ENCODE assay signal across 30 cellular contexts in the genomic region with DNA sequence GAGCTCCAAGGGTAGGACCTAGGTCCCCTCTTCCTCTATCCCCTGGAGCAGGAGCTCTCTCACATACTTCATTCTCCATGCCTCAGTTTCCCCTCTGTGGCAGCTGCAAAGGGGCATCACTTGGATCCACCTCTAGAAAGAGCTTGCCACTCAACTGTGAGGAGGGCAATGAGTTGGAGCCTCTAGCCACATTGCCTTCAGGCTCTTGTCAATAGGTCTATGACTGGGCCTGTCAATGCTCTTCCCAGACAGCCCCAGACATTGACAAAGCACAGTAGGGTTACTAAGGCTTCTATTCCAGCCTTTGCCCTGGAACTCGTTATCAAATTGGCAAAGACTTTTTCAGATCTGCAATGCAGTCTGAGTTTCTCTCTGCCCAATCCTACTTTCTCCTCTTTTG. TPM values are rescaled to one million over a fixed set of nuclear protein-coding genes. Genes with fewer than 3 reads are reported as not detected.
A peak's percentile ranks its signal among the peaks of the same experiment; 100 is the strongest.
DNase-seq lines count a peak whose midpoint lies in the region; FAIRE-seq and TF ChIP-seq lines count a peak whose summit lies in the region.
"Had no signal": no experiment of that assay in that cellular context is flagged by ENCODE, and none has a peak within 500 bp of the region (broad histone marks: within the 10 kb centered on the region; RNA-seq: fewer than 3 reads in every experiment).

No MANE protein-coding gene starts in this region.

- no peak overlapping the region for H3K4me3 Mint-ChIP-seq in activated CD4-positive, alpha-beta memory T cell treated with anti-CD3 and anti-CD28 coated beads, Interleukin-2, amount 10 ng/mL, durations not matched to agents 7 days and 5 days
- H3K4me3 Mint-ChIP-seq in activated CD4-positive, alpha-beta memory T cell treated with anti-CD3 and anti-CD28 coated beads for 36 hours = no peak overlapping the region
- no peak overlapping the region for H3K4me3 Mint-ChIP-seq in glutamatergic neuron (ENCODE audit: unreplicated experiment)
- no peak overlapping the region for H3K4me3 Mint-ChIP-seq in T-helper 2 cell treated with Interferon-gamma antibody and Interleukin-4, amounts not matched to agents 5 μg/mL and 100 μg/mL, for 36 hours
- no peak overlapping the region for H3K4me3 Mint-ChIP-seq in activated T-helper 2 cell treated with anti-CD3 and anti-CD28 coated beads, Interferon-gamma antibody, Interleukin-2, Interleukin-4, amounts not matched to agents 10 μg/mL and 5 μg/mL and 100 μg/mL, durations not matched to agents 14 hours and 24 hours and 36 hours (ENCODE audit: low read depth)
- H3K4me3 Mint-ChIP-seq: activated CD8-positive, alpha-beta T cell treated with anti-CD3 and anti-CD28 coated beads for 36 hours; CD4-positive, alpha-beta T cell; central memory CD8-positive, alpha-beta T cell; GM23338; mesothelial cell of epicardium; T-helper 17 cell had no signal

- no peaks in the 10 kb centered on the region for H3K79me2 ChIP-seq in H1 (ENCODE audit: control insufficient read depth in 1 of 2, insufficient read depth in 2 of 2, low read length in 2 of 2)

- no peak for TF ChIP-seq RAD21 in H1 (IDR thresholded peaks at IDR 0.05 in 1 of 2, conservative IDR thresholded peaks at IDR 0.05 in 1 of 2; ENCODE audit: low read depth in 2 of 2, low read length in 2 of 2)

- no peaks in the 10 kb centered on the region for H3K36me3 Mint-ChIP-seq in activated CD4-positive, alpha-beta memory T cell treated with anti-CD3 and anti-CD28 coated beads, Interleukin-2, amount 10 ng/mL, durations not matched to agents 7 days and 5 days (ENCODE audit: low read depth)
- no peaks in the 10 kb centered on the region for H3K36me3 Mint-ChIP-seq in activated CD4-positive, alpha-beta memory T cell treated with anti-CD3 and anti-CD28 coated beads for 36 hours
- no peaks in the 10 kb centered on the region for H3K36me3 Mint-ChIP-seq in glutamatergic neuron (ENCODE audit: unreplicated experiment)
- H3K36me3 Mint-ChIP-seq in T-helper 2 cell treated with Interferon-gamma antibody and Interleukin-4, amounts not matched to agents 5 μg/mL and 100 μg/mL, for 36 hours (ENCODE audit: low read depth) = no peaks in the 10 kb centered on the region
- no peaks in the 10 kb centered on the region for H3K36me3 Mint-ChIP-seq in activated T-helper 2 cell treated with anti-CD3 and anti-CD28 coated beads, Interferon-gamma antibody, Interleukin-2, Interleukin-4, amounts not matched to agents 10 μg/mL and 5 μg/mL and 100 μg/mL, durations not matched to agents 14 hours and 24 hours and 36 hours (ENCODE audit: low read depth)
- H3K36me3 Mint-ChIP-seq: mesothelial cell of epicardium, naive B cell had no signal

- CTCF ChIA-PET in activated CD4-positive, alpha-beta memory T cell treated with anti-CD3 and anti-CD28 coated beads, Interleukin-2, amount 10 ng/mL, durations not matched to agents 7 days and 5 days (lab: Charles Lee) = interaction anchor here (0.9 kb wide), 1 partner anchor 105 kb away, joined by 4 read pairs; no protein-coding TSS in a partner anchor
- CTCF ChIA-PET in activated CD4-positive, alpha-beta memory T cell treated with anti-CD3 and anti-CD28 coated beads for 36 hours (lab: Charles Lee) = interaction anchor here (0.7 to 1.9 kb wide), 2 partner anchors 39 to 50 kb away, joined by 3 to 7 read pairs; no protein-coding TSS in a partner anchor
- CTCF ChIA-PET in H1 (lab: Charles Lee; ENCODE audit: partially characterized antibody) = interaction anchor here (0.7 to 3.4 kb wide), 6 partner anchors 23 to 55 kb away, joined by 3 to 15 read pairs (median 3); no protein-coding TSS in a partner anchor

- H3K9me3 ChIP-seq in WERI-Rb-1 (ENCODE audit: severe bottlenecking) = no peaks in the 10 kb centered on the region
- no peaks in the 10 kb centered on the region for H3K9me3 ChIP-seq in H1 (ENCODE audit: insufficient read depth in 2 of 2, low read depth in 1 of 2, low read length in 1 of 2)
- H3K9me3 ChIP-seq in sigmoid colon = no peaks in the 10 kb centered on the region
- H3K9me3 ChIP-seq: left lung, prostate gland had no signal

- 0 out of 2 replicates have a peak overlapping the region, but pooled peaks have one; percentile 93 for H2BK12ac ChIP-seq in H1 (ENCODE audit: low read depth, low read length)

- no peak overlapping the region for H4K5ac ChIP-seq in H1 (ENCODE audit: insufficient read length, low read depth, low read length)

- 100% methylated on average over 1 of the region's 1 CpG; no CpG with 5 or more reads in 1 of the 2 experiments for WGBS in H1 (ENCODE audit: extremely low coverage in 1 of 2, insufficient coverage in 1 of 2, insufficient read length in 1 of 2, insufficient replicate concordance in 2 of 2, low coverage in 1 of 2, low lambda C conversion rate in 2 of 2, missing lambda C conversion rate in 1 of 2), 2 experiments
- WGBS in sigmoid colon, 2 donors = 22 to 62% methylated on average over 1 of the region's 1 CpG

- POLR2A ChIA-PET in activated CD4-positive, alpha-beta memory T cell treated with anti-CD3 and anti-CD28 coated beads, Interleukin-2, amount 10 ng/mL, durations not matched to agents 7 days and 5 days (lab: Charles Lee) = no interaction called here
- POLR2A ChIA-PET in activated CD4-positive, alpha-beta memory T cell treated with anti-CD3 and anti-CD28 coated beads for 36 hours (lab: Charles Lee) = no interaction called here
- POLR2A ChIA-PET in H1 (lab: Charles Lee; ENCODE audit: partially characterized antibody) = interaction anchor here (0.7 to 1.7 kb wide), 4 partner anchors 9 to 58 kb away, joined by 3 to 8 read pairs (median 4); no protein-coding TSS in a partner anchor

- H3K9me3 Mint-ChIP-seq in activated CD4-positive, alpha-beta memory T cell treated with anti-CD3 and anti-CD28 coated beads, Interleukin-2, amount 10 ng/mL, durations not matched to agents 7 days and 5 days = no peaks in the 10 kb centered on the region
- H3K9me3 Mint-ChIP-seq in activated CD4-positive, alpha-beta memory T cell treated with anti-CD3 and anti-CD28 coated beads for 36 hours = no peaks in the 10 kb centered on the region
- peaks cover 7% of the 10 kb centered on the region for H3K9me3 Mint-ChIP-seq in glutamatergic neuron (ENCODE audit: unreplicated experiment)
- no peaks in the 10 kb centered on the region for H3K9me3 Mint-ChIP-seq in T-helper 2 cell treated with Interferon-gamma antibody and Interleukin-4, amounts not matched to agents 5 μg/mL and 100 μg/mL, for 36 hours
- no peaks in the 10 kb centered on the region for H3K9me3 Mint-ChIP-seq in activated T-helper 2 cell treated with anti-CD3 and anti-CD28 coated beads, Interferon-gamma antibody, Interleukin-2, Interleukin-4, amounts not matched to agents 10 μg/mL and 5 μg/mL and 100 μg/mL, durations not matched to agents 14 hours and 24 hours and 36 hours
- H3K9me3 Mint-ChIP-seq: activated CD8-positive, alpha-beta T cell treated with anti-CD3 and anti-CD28 coated beads for 36 hours; CD4-positive, alpha-beta T cell; central memory CD8-positive, alpha-beta T cell; GM23338; mesothelial cell of epicardium had no signal

- H3K4me3 ChIP-seq in WERI-Rb-1 (ENCODE audit: low read depth, low read length) (no peak overlapping the region), H1 (ENCODE audit: extremely low read depth in 1 of 4, insufficient read depth in 2 of 4, low read depth in 3 of 4, low read length in 4 of 4) (no peak overlapping the region), sigmoid colon (no peak overlapping the region)
- H3K4me3 ChIP-seq: GM23338, left lung, prostate gland had no signal

- H4K20me1 ChIP-seq in H1 (replicated peaks in 1 of 2; ENCODE audit: control insufficient read depth in 1 of 2, insufficient read depth in 2 of 2, low read length in 2 of 2) = no peaks in the 10 kb centered on the region

- no peak overlapping the region for H2AFZ ChIP-seq in H1 (ENCODE audit: low read length)
- H2AFZ ChIP-seq: GM23338 had no signal

- no peak overlapping the region for H3K23ac ChIP-seq in H1 (ENCODE audit: insufficient read length)

- peaks cover 35% of the 10 kb centered on the region for H3K4me1 Mint-ChIP-seq in activated CD4-positive, alpha-beta memory T cell treated with anti-CD3 and anti-CD28 coated beads, Interleukin-2, amount 10 ng/mL, durations not matched to agents 7 days and 5 days
- H3K4me1 Mint-ChIP-seq in activated CD4-positive, alpha-beta memory T cell treated with anti-CD3 and anti-CD28 coated beads for 36 hours (ENCODE audit: low read depth) = peaks cover 20% of the 10 kb centered on the region
- H3K4me1 Mint-ChIP-seq in glutamatergic neuron (ENCODE audit: low read depth, unreplicated experiment) = peaks cover 6% of the 10 kb centered on the region
- H3K4me1 Mint-ChIP-seq in T-helper 2 cell treated with Interferon-gamma antibody and Interleukin-4, amounts not matched to agents 5 μg/mL and 100 μg/mL, for 36 hours (ENCODE audit: low read depth) = peaks cover 10% of the 10 kb centered on the region
- H3K4me1 Mint-ChIP-seq in activated T-helper 2 cell treated with anti-CD3 and anti-CD28 coated beads, Interferon-gamma antibody, Interleukin-2, Interleukin-4, amounts not matched to agents 10 μg/mL and 5 μg/mL and 100 μg/mL, durations not matched to agents 14 hours and 24 hours and 36 hours (ENCODE audit: low read depth) = peaks cover 10% of the 10 kb centered on the region

- H3K14ac ChIP-seq in H1 (ENCODE audit: insufficient read length) = no peak overlapping the region

- H2BK120ac ChIP-seq in H1 (replicated peaks; ENCODE audit: low read depth, low read length) = no peak overlapping the region

- no peak for FAIRE-seq in H1 (lab: Jason Lieb, UNC)
- FAIRE-seq: D721Med had no signal

- H3K79me1 ChIP-seq in H1 (ENCODE audit: low read depth, low read length) = no peaks in the 10 kb centered on the region

- no peak for TF ChIP-seq POLR2A in H1 (IDR thresholded peaks at IDR 0.05; ENCODE audit: control extremely low read depth in 1 of 2, low read depth in 2 of 2, low read length in 2 of 2)
- TF ChIP-seq POLR2A in sigmoid colon (IDR thresholded peaks at IDR 0.05) = no peak

- no peak for TF ChIP-seq EP300 in H1 (IDR thresholded peaks at IDR 0.05; ENCODE audit: borderline replicate concordance in 1 of 2, low read depth in 2 of 2, low read length in 2 of 2)
- no peak for TF ChIP-seq EP300 in sigmoid colon (IDR thresholded peaks at IDR 0.05)

- H4K91ac ChIP-seq in H1 (replicated peaks; ENCODE audit: insufficient read length, low read length) = no peak overlapping the region

- TF ChIP-seq CTCF in WERI-Rb-1 (IDR thresholded peaks at IDR 0.05; ENCODE audit: low read depth, low read length) (no peak), H1 (IDR thresholded peaks at IDR 0.05; ENCODE audit: control extremely low read depth in 1 of 3, insufficient read depth in 1 of 3, low read depth in 1 of 3, low read length in 3 of 3) (no peak), sigmoid colon (IDR thresholded peaks at IDR 0.05) (no peak), glutamatergic neuron (IDR thresholded peaks at IDR 0.05; ENCODE audit: partially characterized antibody, unreplicated experiment) (no peak)

- H3K27me3 Mint-ChIP-seq in activated CD4-positive, alpha-beta memory T cell treated with anti-CD3 and anti-CD28 coated beads, Interleukin-2, amount 10 ng/mL, durations not matched to agents 7 days and 5 days = peaks cover 42% of the 10 kb centered on the region
- peaks cover 29% of the 10 kb centered on the region for H3K27me3 Mint-ChIP-seq in activated CD4-positive, alpha-beta memory T cell treated with anti-CD3 and anti-CD28 coated beads for 36 hours
- peaks cover 25% of the 10 kb centered on the region for H3K27me3 Mint-ChIP-seq in glutamatergic neuron (ENCODE audit: unreplicated experiment)
- H3K27me3 Mint-ChIP-seq in T-helper 2 cell treated with Interferon-gamma antibody and Interleukin-4, amounts not matched to agents 5 μg/mL and 100 μg/mL, for 36 hours (ENCODE audit: low read depth) = peaks cover 51% of the 10 kb centered on the region
- peaks cover 39% of the 10 kb centered on the region for H3K27me3 Mint-ChIP-seq in activated T-helper 2 cell treated with anti-CD3 and anti-CD28 coated beads, Interferon-gamma antibody, Interleukin-2, Interleukin-4, amounts not matched to agents 10 μg/mL and 5 μg/mL and 100 μg/mL, durations not matched to agents 14 hours and 24 hours and 36 hours (ENCODE audit: low read depth)

- DNase-seq in activated CD4-positive, alpha-beta memory T cell treated with anti-CD3 and anti-CD28 coated beads, Interleukin-2, amount 10 ng/mL, durations not matched to agents 7 days and 5 days = peak; percentile 4
- DNase-seq in activated CD4-positive, alpha-beta memory T cell treated with anti-CD3 and anti-CD28 coated beads for 36 hours = no peak
- DNase-seq in WERI-Rb-1 = peak; percentile 1
- DNase-seq in H1 (ENCODE audit: low read depth in 1 of 2, low spot score in 2 of 2) = no peak
- peak; percentile 22 for DNase-seq in sigmoid colon
- no peak for DNase-seq in glutamatergic neuron
- no peak for DNase-seq in T-helper 2 cell treated with Interferon-gamma antibody and Interleukin-4, amounts not matched to agents 5 μg/mL and 100 μg/mL, for 36 hours (ENCODE audit: low spot score)
- DNase-seq in activated T-helper 2 cell treated with anti-CD3 and anti-CD28 coated beads, Interferon-gamma antibody, Interleukin-2, Interleukin-4, amounts not matched to agents 10 μg/mL and 5 μg/mL and 100 μg/mL, durations not matched to agents 14 hours and 24 hours and 36 hours (ENCODE audit: low spot score) = no peak
- DNase-seq: activated CD4-positive, alpha-beta T cell treated with anti-CD3 and anti-CD28 coated beads for 1 hour; activated CD8-positive, alpha-beta T cell treated with anti-CD3 and anti-CD28 coated beads for 36 hours; activated gamma-delta T cell; CD4-positive, alpha-beta T cell; DND-41; GF-D8; Kasumi-1; naive B cell; NCI-H1436; NCI-H2081 treated with DMSO at 0.1 percent for 48 hours; NCI-H226; NCI-H69; SHP77; stimulated activated CD4-positive, alpha-beta T cell treated with anti-CD3 and anti-CD28 coated beads, Interleukin-4, amount 100 ng/mL, for 24 hours had no signal

- H3K56ac ChIP-seq in H1 (replicated peaks; ENCODE audit: insufficient read length, low read depth, low read length) = no peak overlapping the region

- no peak overlapping the region for H3K4ac ChIP-seq in H1 (replicated peaks; ENCODE audit: insufficient read length, low read depth, low read length)

- H3K27ac ChIP-seq in WERI-Rb-1 (no peak overlapping the region), H1 (ENCODE audit: low read depth, low read length) (no peak overlapping the region), sigmoid colon (no peak overlapping the region)
- H3K27ac ChIP-seq: 22Rv1, left lung, prostate gland had no signal

- no peak overlapping the region for H2BK15ac ChIP-seq in H1 (ENCODE audit: low read length)

- no peak overlapping the region for H2BK5ac ChIP-seq in H1 (ENCODE audit: low read depth, low read length)

- no peak overlapping the region for H4K8ac ChIP-seq in H1 (ENCODE audit: extremely low read depth, insufficient read depth, low read length)

- no peak overlapping the region for H2AK5ac ChIP-seq in H1 (ENCODE audit: low read depth, low read length)

- H2BK20ac ChIP-seq in H1 (ENCODE audit: low read length) = 0 out of 2 replicates have a peak overlapping the region, but pooled peaks have one; percentile 75

- H3K36me3 ChIP-seq in WERI-Rb-1 (no peaks in the 10 kb centered on the region), H1 (ENCODE audit: control insufficient read depth in 2 of 4, insufficient read depth in 4 of 4, low read length in 3 of 4) (no peaks in the 10 kb centered on the region), sigmoid colon (no peaks in the 10 kb centered on the region)
- H3K36me3 ChIP-seq: left lung, prostate gland had no signal

- no peak overlapping the region for H3K9ac ChIP-seq in H1 (replicated peaks in 1 of 4; ENCODE audit: extremely low read depth in 1 of 4, low read depth in 3 of 4, low read length in 3 of 4)

- H3K18ac ChIP-seq in H1 (ENCODE audit: extremely low read depth, low read length) = no peak overlapping the region

- H3K27ac Mint-ChIP-seq in activated CD4-positive, alpha-beta memory T cell treated with anti-CD3 and anti-CD28 coated beads, Interleukin-2, amount 10 ng/mL, durations not matched to agents 7 days and 5 days = no peak overlapping the region
- no peak overlapping the region for H3K27ac Mint-ChIP-seq in activated CD4-positive, alpha-beta memory T cell treated with anti-CD3 and anti-CD28 coated beads for 36 hours
- H3K27ac Mint-ChIP-seq in glutamatergic neuron (ENCODE audit: unreplicated experiment) = no peak overlapping the region
- no peak overlapping the region for H3K27ac Mint-ChIP-seq in T-helper 2 cell treated with Interferon-gamma antibody and Interleukin-4, amounts not matched to agents 5 μg/mL and 100 μg/mL, for 36 hours
- no peak overlapping the region for H3K27ac Mint-ChIP-seq in activated T-helper 2 cell treated with anti-CD3 and anti-CD28 coated beads, Interferon-gamma antibody, Interleukin-2, Interleukin-4, amounts not matched to agents 10 μg/mL and 5 μg/mL and 100 μg/mL, durations not matched to agents 14 hours and 24 hours and 36 hours
- H3K27ac Mint-ChIP-seq: activated CD8-positive, alpha-beta T cell treated with anti-CD3 and anti-CD28 coated beads for 36 hours; CD4-positive, alpha-beta T cell; GM23338; mesothelial cell of epicardium; T-helper 17 cell had no signal

- H3K4me1 ChIP-seq in H1 (replicated peaks in 1 of 4; ENCODE audit: control insufficient read depth in 3 of 4, insufficient read depth in 4 of 4, low read length in 3 of 4) (peaks cover 0 to 7% (median 5%) of the 10 kb centered on the region in 4 experiments; a peak in 6 of 7 replicates), sigmoid colon (peaks cover 0 to 21% (median 19%) of the 10 kb centered on the region in 4 donors)
- H3K4me1 ChIP-seq: prostate gland had no signal

- H3K27me3 ChIP-seq in WERI-Rb-1 (ENCODE audit: insufficient read depth, low read depth, severe bottlenecking) (no peaks in the 10 kb centered on the region), H1 (replicated peaks in 1 of 4; ENCODE audit: control insufficient read depth in 3 of 4, extremely low read depth in 1 of 4, insufficient read depth in 3 of 4, low read length in 3 of 4) (peaks cover 0 to 44% (median 29%) of the 10 kb centered on the region in 4 experiments; a peak in 6 of 7 replicates), sigmoid colon (peaks cover 8 to 36% (median 32%) of the 10 kb centered on the region in 3 donors)

- intact Hi-C loops in activated CD4-positive, alpha-beta memory T cell treated with anti-CD3 and anti-CD28 coated beads for 36 hours (cut with micrococcal nuclease) = no loop called here
- intact Hi-C loops in sigmoid colon (cut with DNase I) = no loop called here
- intact Hi-C loops in activated T-helper 2 cell treated with anti-CD3 and anti-CD28 coated beads, Interferon-gamma antibody, Interleukin-2, Interleukin-4, amounts not matched to agents 10 μg/mL and 5 μg/mL and 100 μg/mL, durations not matched to agents 14 hours and 24 hours and 36 hours (cut with micrococcal nuclease) = no loop called here

- peaks cover 16% of the 10 kb centered on the region; the same call in 1 of the 2 replicates for H3K23me2 ChIP-seq in H1 (ENCODE audit: low read depth, low read length)

- H3K4me2 ChIP-seq in H1 (ENCODE audit: insufficient read depth in 1 of 2, low read depth in 2 of 2, low read length in 2 of 2) = no peak overlapping the region; a peak in 1 of 4 replicates
- H3K4me2 ChIP-seq: GM23338 had no signal

RNA-seq across cellular contexts. Expression of a gene that starts 4.4 kb away (rescaled TPM):
- total RNA-seq in activated CD4-positive, alpha-beta memory T cell treated with anti-CD3 and anti-CD28 coated beads, Interleukin-2, amount 10 ng/mL, durations not matched to agents 7 days and 5 days = 1 to 10 TPM; 7.5 to 9.6 TPM
- total RNA-seq in activated CD4-positive, alpha-beta memory T cell treated with anti-CD3 and anti-CD28 coated beads for 36 hours = 1 to 10 TPM; 5.9 to 6.5 TPM
- total RNA-seq in H1 (2021; fragmentation: NEBNext Ultra II Directional; extraction: Animal tissue kit (Norgen Biotek cat#: 25700)) = 10.1 and 11.3 TPM in 2 replicates
- polyA plus RNA-seq in H1 (2011; rRNA removed) (7.8 and 11.1 TPM in 2 replicates), sigmoid colon (10 to 100 TPM; 24.5 to 50.6 (median 43.8) TPM)
- polyA plus RNA-seq in H1 (2011; cell fraction: cytosol; rRNA removed) = 8.5 TPM
- polyA plus RNA-seq in H1 (2011; cell fraction: nucleus; rRNA removed) = 44.7 TPM
- polyA plus RNA-seq in H1 (2012, experiment 1 of 2) = 8.8 to 11.3 TPM (median 9.7 TPM) in 4 replicates
- polyA plus RNA-seq in H1 (2012, experiment 2 of 2) = 7.9 TPM
- 6.8 TPM for polyA plus RNA-seq in H1 (2013, experiment 1 of 2)
- polyA plus RNA-seq in H1 (2013, experiment 2 of 2) = 6.5 TPM
- 9.8 and 15.7 TPM in 2 replicates for polyA minus RNA-seq in H1 (2011; rRNA and poly(A)+ RNA removed)
- polyA minus RNA-seq in H1 (2011; cell fraction: cytosol; rRNA and poly(A)+ RNA removed) = 21.9 TPM
- 21.9 TPM for polyA minus RNA-seq in H1 (2011; cell fraction: nucleus; rRNA and poly(A)+ RNA removed)
- total RNA-seq in sigmoid colon (1 to 10 TPM; 2.6 to 9.6 (median 5.8) TPM), glutamatergic neuron (ENCODE audit: unreplicated experiment) (not detected)
- total RNA-seq in activated T-helper 2 cell treated with anti-CD3 and anti-CD28 coated beads, Interferon-gamma antibody, Interleukin-2, Interleukin-4, amounts not matched to agents 10 μg/mL and 5 μg/mL and 100 μg/mL, durations not matched to agents 14 hours and 24 hours and 36 hours = 0.51 and 0.52 TPM in 2 replicates

Comparison
In these comparisons a context has a peak if more than half of its experiments do, and no peak if none do; other contexts are left out.
1. DNase-seq: peak in activated CD4-positive, alpha-beta memory T cell treated with anti-CD3 and anti-CD28 coated beads, Interleukin-2, amount 10 ng/mL, durations not matched to agents 7 days and 5 days (single experiment), WERI-Rb-1 (single experiment) and sigmoid colon (single experiment); none in activated CD4-positive, alpha-beta memory T cell treated with anti-CD3 and anti-CD28 coated beads for 36 hours (single experiment), H1 (0 of 2), glutamatergic neuron (single experiment), T-helper 2 cell treated with Interferon-gamma antibody and Interleukin-4, amounts not matched to agents 5 μg/mL and 100 μg/mL, for 36 hours (single experiment) and activated T-helper 2 cell treated with anti-CD3 and anti-CD28 coated beads, Interferon-gamma antibody, Interleukin-2, Interleukin-4, amounts not matched to agents 10 μg/mL and 5 μg/mL and 100 μg/mL, durations not matched to agents 14 hours and 24 hours and 36 hours (single experiment).